ENCODE assay signal across 17 cellular contexts in genomic region chr10:43707755-43708154, GRCh38. TPM values are rescaled to one million over a fixed set of nuclear protein-coding genes. Genes with fewer than 3 reads are reported as not detected.
DNase-seq lines count a peak whose midpoint lies in the region; ATAC-seq, FAIRE-seq and TF ChIP-seq lines count a peak whose summit lies in the region.
"Had no signal": no experiment of that assay in that cellular context is flagged by ENCODE, and none has a peak within 500 bp of the region (broad histone marks: within the 10 kb centered on the region; RNA-seq: fewer than 3 reads in every experiment).

No MANE protein-coding gene starts in this region.

- H3K27ac ChIP-seq in endothelial cell of umbilical vein (ENCODE audit: insufficient read depth, low read depth, low read length) (peak overlapping the region; percentile 37), ascending aorta (no peak overlapping the region)

- no peaks in the 10 kb centered on the region for H4K20me1 ChIP-seq in endothelial cell of umbilical vein (replicated peaks; ENCODE audit: control insufficient read depth, extremely low read depth, insufficient read depth, low read length)

- H3K36me3 ChIP-seq in H7 (replicated peaks; ENCODE audit: control insufficient read depth, insufficient read depth, low read length) (no peaks in the 10 kb centered on the region), endothelial cell of umbilical vein (ENCODE audit: control insufficient read depth in 2 of 2, extremely low read depth in 1 of 2, insufficient read depth in 2 of 2, low read length in 2 of 2) (no peaks in the 10 kb centered on the region), ascending aorta (no peaks in the 10 kb centered on the region)
- H3K36me3 ChIP-seq: MG63, uterus had no signal

- H3K79me2 ChIP-seq in endothelial cell of umbilical vein (ENCODE audit: control insufficient read depth, insufficient read depth, low read length), result no peaks in the 10 kb centered on the region

- peaks cover 9% of the 10 kb centered on the region for H3K4me1 ChIP-seq in endothelial cell of umbilical vein (ENCODE audit: control insufficient read depth, extremely low read depth, insufficient read depth, low read length)
- no peaks in the 10 kb centered on the region for H3K4me1 ChIP-seq in ascending aorta
- H3K4me1 ChIP-seq: uterus had no signal

- H2AFZ ChIP-seq in endothelial cell of umbilical vein (ENCODE audit: low read depth, low read length), result no peak overlapping the region

- no TSS peak for BruUV-seq in endothelial cell of umbilical vein (replicated peaks; lab: Mats Ljungman, UMichigan)

- TF ChIP-seq POLR2A in endothelial cell of umbilical vein (IDR thresholded peaks at IDR 0.05; ENCODE audit: low read depth, low read length), result no peak

- H3K27me3 ChIP-seq in H7 (ENCODE audit: control insufficient read depth, insufficient read depth, low read length) (no peaks in the 10 kb centered on the region), endothelial cell of umbilical vein (ENCODE audit: control insufficient read depth in 2 of 2, insufficient read depth in 2 of 2, low read length in 2 of 2) (no peaks in the 10 kb centered on the region), ascending aorta (no peaks in the 10 kb centered on the region)
- H3K27me3 ChIP-seq: MG63, uterus had no signal

- dilution Hi-C loops in endothelial cell of umbilical vein (cut with MboI; ENCODE audit: extremely low pct_ligation_motif_present, low sequenced_read_pairs), result no loop called here

- H3K4me2 ChIP-seq in endothelial cell of umbilical vein (ENCODE audit: insufficient read depth, low read length), result no peak overlapping the region

- no peak overlapping the region for H3K9ac ChIP-seq in endothelial cell of umbilical vein (replicated peaks; ENCODE audit: extremely low read depth, insufficient read depth, low read length)

- TF ChIP-seq CTCF in endothelial cell of umbilical vein (IDR thresholded peaks at IDR 0.05; ENCODE audit: extremely low read depth in 1 of 2, insufficient read depth in 1 of 2, low read depth in 1 of 2, low read length in 2 of 2) (no peak), ascending aorta (IDR thresholded peaks at IDR 0.05) (no peak)

- H3K9me1 ChIP-seq in endothelial cell of umbilical vein (replicated peaks; ENCODE audit: control insufficient read depth, extremely low read depth, insufficient read depth, low read length), result no peaks in the 10 kb centered on the region

- peak; percentile 86 for FAIRE-seq in endothelial cell of umbilical vein (lab: Jason Lieb, UNC)
- FAIRE-seq: colon had no signal

- DNase-seq in H7, result peak; percentile 19
- DNase-seq in endothelial cell of umbilical vein (ENCODE audit: low read depth, low spot score), result peak; percentile 58
- DNase-seq in kidney glomerular epithelial cell (lab: John Stamatoyannopoulos, UW), result peak; percentile 12
- no peak for DNase-seq in sciatic nerve (ENCODE audit: low spot score)
- no peak for DNase-seq in ascending aorta (ENCODE audit: low spot score in 2 of 2)
- no peak for DNase-seq in GM03348 (ENCODE audit: low spot score)
- DNase-seq in amniotic stem cell (lab: John Stamatoyannopoulos, UW), result no peak
- DNase-seq: activated CD4-positive, CD25-positive, alpha-beta regulatory T cell; activated naive CD8-positive, alpha-beta T cell treated with anti-CD3 and anti-CD28 coated beads, Interleukin-2, amount 50 U/mL, for 24 hours; EL; glutamatergic neuron; MG63; NCI-H1694 treated with DMSO at 0.1 percent for 48 hours; retina; uterus had no signal

- ATAC-seq in sciatic nerve (peak; percentile 56), HG03442 (IDR thresholded peaks at IDR 0.05; ENCODE audit: unreplicated experiment) (no peak)
- ATAC-seq: activated naive CD8-positive, alpha-beta T cell treated with anti-CD3 and anti-CD28 coated beads, Interleukin-2, amount 50 U/mL, for 24 hours had no signal

- H3K9me3 ChIP-seq in endothelial cell of umbilical vein (replicated peaks; ENCODE audit: control insufficient read depth, insufficient read depth, low read length), result no peaks in the 10 kb centered on the region
- H3K9me3 ChIP-seq in ascending aorta, result no peaks in the 10 kb centered on the region
- H3K9me3 ChIP-seq: MG63, uterus had no signal

- H3K4me3 ChIP-seq in H7 (ENCODE audit: insufficient read depth, low read depth, low read length) (no peak overlapping the region), endothelial cell of umbilical vein (replicated peaks in 1 of 3; ENCODE audit: insufficient read depth in 1 of 3, low read depth in 1 of 3, low read length in 3 of 3) (no peak overlapping the region), ascending aorta (no peak overlapping the region)
- H3K4me3 ChIP-seq: MG63, uterus had no signal

- POLR2A ChIA-PET in endothelial cell of umbilical vein (lab: Charles Lee), result no interaction called here

- intact Hi-C loops in endothelial cell of umbilical vein (cut with micrococcal nuclease) (loop anchor here (1.0 to 5.0 kb wide), 2 partner anchors 14 to 65 kb away; no protein-coding TSS in a partner anchor), sciatic nerve (cut with DNase I) (no loop called here), ascending aorta (cut with DNase I) (no loop called here)

- CTCF ChIA-PET in endothelial cell of umbilical vein (lab: Charles Lee), result interaction anchor here (0.9 kb wide), 1 partner anchor 18 kb away, joined by 3 read pairs; no protein-coding TSS in a partner anchor

TF ChIP-seq in endothelial cell of umbilical vein, 7 proteins besides CTCF, POLR2A, EP300 and RAD21:
- TF ChIP-seq JUN (IDR thresholded peaks at IDR 0.05; ENCODE audit: borderline replicate concordance, insufficient read depth, insufficient read length, low read depth) (no peak), POLR2AphosphoS5 (IDR thresholded peaks at IDR 0.05; ENCODE audit: insufficient read depth, low read depth, low read length) (no peak), EZH2 (IDR thresholded peaks at IDR 0.05; ENCODE audit: borderline replicate concordance, low read depth, low read length, severe bottlenecking) (no peak), GATA2 (IDR thresholded peaks at IDR 0.05; ENCODE audit: insufficient read depth, insufficient read length, low read depth, low read length) (no peak), MAX (IDR thresholded peaks at IDR 0.05; ENCODE audit: insufficient read depth, insufficient read length) (no peak), FOS (IDR thresholded peaks at IDR 0.05; ENCODE audit: borderline replicate concordance, insufficient read depth, low read length) (no peak), MYC (IDR thresholded peaks at IDR 0.05; ENCODE audit: low read depth, low read length) (no peak)

RNA-seq across cellular contexts. Expression of gene ZNF32, which starts 59.1 kb away (rescaled TPM):
- total RNA-seq in H7 (2014; rRNA removed; shearing (Covaris generic)), result 24.8 and 27.5 TPM in 2 replicates
- total RNA-seq in endothelial cell of umbilical vein (14.4 and 14.5 TPM in 2 replicates), sciatic nerve (41.1 TPM), ascending aorta (10.9 TPM)
- 11.2 and 12.5 TPM in 2 replicates for polyA plus RNA-seq in endothelial cell of umbilical vein
- polyA plus RNA-seq in endothelial cell of umbilical vein (2011; cell fraction: cytosol; rRNA removed), result 21.4 and 27.3 TPM in 2 replicates
- polyA plus RNA-seq in endothelial cell of umbilical vein (2011; cell fraction: nucleus; rRNA removed), result 21.9 and 23.1 TPM in 2 replicates
- polyA plus RNA-seq in endothelial cell of umbilical vein (2012), result 20.2 and 22.7 TPM in 2 replicates
- polyA minus RNA-seq in endothelial cell of umbilical vein, result 5.4 and 7.8 TPM in 2 replicates
- 2.9 TPM for polyA minus RNA-seq in endothelial cell of umbilical vein (2011; cell fraction: cytosol; rRNA and poly(A)+ RNA removed)
- polyA minus RNA-seq in endothelial cell of umbilical vein (2011; cell fraction: nucleus; rRNA and poly(A)+ RNA removed), result 4.4 and 5.0 TPM in 2 replicates

Comparison
In these comparisons a context has a peak if more than half of its experiments do, and no peak if none do; other contexts are left out.
1. DNase-seq: peak in H7 (single experiment), endothelial cell of umbilical vein (single experiment) and kidney glomerular epithelial cell (single experiment); none in sciatic nerve (single experiment), ascending aorta (0 of 2), GM03348 (single experiment) and amniotic stem cell (single experiment).